21 cellular contexts compared by ENCODE assay signal in genomic region chr16:50731130-50731988, GRCh38. TPM values are rescaled to one million over a fixed set of nuclear protein-coding genes. Genes with fewer than 3 reads are reported as not detected.
A peak's percentile ranks its signal among the peaks of the same experiment; 100 is the strongest.
DNase-seq lines count a peak whose midpoint lies in the region; ATAC-seq and TF ChIP-seq lines count a peak whose summit lies in the region.
"Had no signal": no experiment of that assay in that cellular context is flagged by ENCODE, and none has a peak within 500 bp of the region (broad histone marks: within the 10 kb centered on the region; RNA-seq: fewer than 3 reads in every experiment).

No MANE protein-coding gene starts in this region.

- H3K4me3 ChIP-seq in CD4-positive, CD25-positive, alpha-beta regulatory T cell (ENCODE audit: low read depth, low read length), result no peak overlapping the region
- no peak overlapping the region for H3K4me3 ChIP-seq in CD4-positive, alpha-beta memory T cell (ENCODE audit: low read length in 2 of 2)
- H3K4me3 ChIP-seq in gastroesophageal sphincter, result no peak overlapping the region
- H3K4me3 ChIP-seq: heart left ventricle, lung had no signal

- peaks cover 3% of the 10 kb centered on the region for H3K36me3 ChIP-seq in CD4-positive, CD25-positive, alpha-beta regulatory T cell (ENCODE audit: control insufficient read depth, insufficient read depth, low read length)
- H3K36me3 ChIP-seq in CD4-positive, alpha-beta memory T cell (ENCODE audit: insufficient read depth, low read length), result peaks cover 7% of the 10 kb centered on the region
- H3K36me3 ChIP-seq in gastroesophageal sphincter, result peaks cover 0 to under 1% of the 10 kb centered on the region in 2 donors

- no peaks in the 10 kb centered on the region for H3K9me3 ChIP-seq in CD4-positive, CD25-positive, alpha-beta regulatory T cell (ENCODE audit: control insufficient read depth in 2 of 2, low read length in 2 of 2)
- no peaks in the 10 kb centered on the region for H3K9me3 ChIP-seq in CD4-positive, alpha-beta memory T cell (ENCODE audit: control insufficient read depth in 1 of 2, low read length in 2 of 2)
- no peaks in the 10 kb centered on the region for H3K9me3 ChIP-seq in gastroesophageal sphincter
- H3K9me3 ChIP-seq: heart left ventricle had no signal

- no peak for TF ChIP-seq EP300 in gastroesophageal sphincter (IDR thresholded peaks at IDR 0.05)

- CTCF ChIA-PET in CD4-positive, alpha-beta memory T cell (lab: Charles Lee; ENCODE audit: partially characterized antibody), result interaction anchor here (0.9 to 1.6 kb wide), 10 partner anchors 10 to 75 kb away, joined by 3 to 5 read pairs (median 4); no protein-coding TSS in a partner anchor

- no peaks in the 10 kb centered on the region for H3K9me3 Mint-ChIP-seq in CD4-positive, CD25-positive, alpha-beta regulatory T cell
- no peaks in the 10 kb centered on the region for H3K9me3 Mint-ChIP-seq in CD4-positive, alpha-beta memory T cell
- H3K9me3 Mint-ChIP-seq in activated T-helper 2 cell treated with anti-CD3 and anti-CD28 coated beads, Interferon-gamma antibody, Interleukin-2, Interleukin-4, amounts not matched to agents 10 μg/mL and 5 μg/mL and 100 μg/mL, durations not matched to agents 14 hours and 24 hours and 36 hours, result no peaks in the 10 kb centered on the region
- H3K9me3 Mint-ChIP-seq in naive thymus-derived CD8-positive, alpha-beta T cell, result no peaks in the 10 kb centered on the region

- peaks cover 0 to 19% (median 7%) of the 10 kb centered on the region in 4 donors for H3K4me1 Mint-ChIP-seq in CD4-positive, CD25-positive, alpha-beta regulatory T cell
- peaks cover 10 to 22% (median 18%) of the 10 kb centered on the region in 4 donors for H3K4me1 Mint-ChIP-seq in CD4-positive, alpha-beta memory T cell
- peaks cover 33% of the 10 kb centered on the region for H3K4me1 Mint-ChIP-seq in activated T-helper 2 cell treated with anti-CD3 and anti-CD28 coated beads, Interferon-gamma antibody, Interleukin-2, Interleukin-4, amounts not matched to agents 10 μg/mL and 5 μg/mL and 100 μg/mL, durations not matched to agents 14 hours and 24 hours and 36 hours (ENCODE audit: low read depth)
- peaks cover 5 to 22% (median 12%) of the 10 kb centered on the region in 4 donors for H3K4me1 Mint-ChIP-seq in naive thymus-derived CD8-positive, alpha-beta T cell

- H3K27ac Mint-ChIP-seq in CD4-positive, CD25-positive, alpha-beta regulatory T cell, result peak overlapping the region; percentile 51 to 78 (median 71)
- peak overlapping the region; percentile 67 to 87 (median 83) for H3K27ac Mint-ChIP-seq in CD4-positive, alpha-beta memory T cell
- H3K27ac Mint-ChIP-seq in activated T-helper 2 cell treated with anti-CD3 and anti-CD28 coated beads, Interferon-gamma antibody, Interleukin-2, Interleukin-4, amounts not matched to agents 10 μg/mL and 5 μg/mL and 100 μg/mL, durations not matched to agents 14 hours and 24 hours and 36 hours, result peak overlapping the region; percentile 38
- peak overlapping the region in 9 of 10 donors; percentile 8 to 84 (median 60) for H3K27ac Mint-ChIP-seq in naive thymus-derived CD8-positive, alpha-beta T cell

- H3K27me3 ChIP-seq in CD4-positive, CD25-positive, alpha-beta regulatory T cell (ENCODE audit: control insufficient read depth, insufficient read depth, low read length), result no peaks in the 10 kb centered on the region
- no peaks in the 10 kb centered on the region for H3K27me3 ChIP-seq in CD4-positive, alpha-beta memory T cell (ENCODE audit: insufficient read depth, low read length)
- no peaks in the 10 kb centered on the region for H3K27me3 ChIP-seq in gastroesophageal sphincter
- H3K27me3 ChIP-seq: heart left ventricle had no signal

- peak in 1 of 3 donors; percentile 66 for DNase-seq in CD4-positive, CD25-positive, alpha-beta regulatory T cell
- DNase-seq in CD4-positive, alpha-beta memory T cell, result peak in 1 of 5 donors; percentile 19
- DNase-seq in activated T-helper 2 cell treated with anti-CD3 and anti-CD28 coated beads, Interferon-gamma antibody, Interleukin-2, Interleukin-4, amounts not matched to agents 10 μg/mL and 5 μg/mL and 100 μg/mL, durations not matched to agents 14 hours and 24 hours and 36 hours (ENCODE audit: low spot score), result no peak
- DNase-seq in naive thymus-derived CD8-positive, alpha-beta T cell, result no peak
- DNase-seq in D341Med (ENCODE audit: low spot score) (no peak), NOMO-1 treated with dmso at 0.1 percent for 144 hours (lab: John Stamatoyannopoulos, UW; ENCODE audit: unreplicated experiment) (no peak)
- DNase-seq: AML-193, heart left ventricle, KBM-7, NCI-H2029 treated with DMSO at 0.1 percent for 48 hours, NCI-H510A treated with DMSO at 0.1 percent for 48 hours, SIG-M5, substantia nigra had no signal

- peaks cover 8% of the 10 kb centered on the region for H3K4me1 ChIP-seq in CD4-positive, CD25-positive, alpha-beta regulatory T cell (ENCODE audit: control insufficient read depth, insufficient read depth, low read length, poor library complexity, severe bottlenecking)
- peaks cover 13% of the 10 kb centered on the region for H3K4me1 ChIP-seq in CD4-positive, alpha-beta memory T cell (ENCODE audit: insufficient read depth, low read length)
- H3K4me1 ChIP-seq in gastroesophageal sphincter, result peaks cover 0 to 19% (median 0%) of the 10 kb centered on the region in 3 donors
- H3K4me1 ChIP-seq: heart left ventricle, parathyroid adenoma had no signal

- no peaks in the 10 kb centered on the region for H3K27me3 Mint-ChIP-seq in CD4-positive, CD25-positive, alpha-beta regulatory T cell
- H3K27me3 Mint-ChIP-seq in CD4-positive, alpha-beta memory T cell, result no peaks in the 10 kb centered on the region
- no peaks in the 10 kb centered on the region for H3K27me3 Mint-ChIP-seq in activated T-helper 2 cell treated with anti-CD3 and anti-CD28 coated beads, Interferon-gamma antibody, Interleukin-2, Interleukin-4, amounts not matched to agents 10 μg/mL and 5 μg/mL and 100 μg/mL, durations not matched to agents 14 hours and 24 hours and 36 hours (ENCODE audit: low read depth)
- H3K27me3 Mint-ChIP-seq in naive thymus-derived CD8-positive, alpha-beta T cell, result peaks cover 0 to 1% (median 0%) of the 10 kb centered on the region in 5 donors

- peak; percentile 39 to 50 for ATAC-seq in CD4-positive, CD25-positive, alpha-beta regulatory T cell (ENCODE audit: low read depth in 2 of 2)
- ATAC-seq in naive thymus-derived CD8-positive, alpha-beta T cell, result peak; percentile 63 to 78
- ATAC-seq in gastroesophageal sphincter, result no peak
- ATAC-seq: activated CD4-positive, CD25-positive, alpha-beta regulatory T cell treated with anti-CD3 and anti-CD28 coated beads, Interleukin-2, amount 50 U/mL, for 24 hours had no signal

- H3K4me3 Mint-ChIP-seq in CD4-positive, CD25-positive, alpha-beta regulatory T cell, result peak overlapping the region in 2 of 4 donors; percentile 19 to 21
- H3K4me3 Mint-ChIP-seq in CD4-positive, alpha-beta memory T cell, result peak overlapping the region in 5 of 8 donors; percentile 20 to 72 (median 51)
- no peak overlapping the region for H3K4me3 Mint-ChIP-seq in activated T-helper 2 cell treated with anti-CD3 and anti-CD28 coated beads, Interferon-gamma antibody, Interleukin-2, Interleukin-4, amounts not matched to agents 10 μg/mL and 5 μg/mL and 100 μg/mL, durations not matched to agents 14 hours and 24 hours and 36 hours (ENCODE audit: low read depth)
- H3K4me3 Mint-ChIP-seq in naive thymus-derived CD8-positive, alpha-beta T cell, result peak overlapping the region in 4 of 10 donors; percentile 4 to 39 (median 17)

- TF ChIP-seq CTCF in gastroesophageal sphincter (IDR thresholded peaks at IDR 0.05), result no peak

- POLR2A ChIA-PET in CD4-positive, alpha-beta memory T cell (lab: Charles Lee; ENCODE audit: partially characterized antibody), result interaction anchor here (0.9 to 3.4 kb wide), 11 partner anchors 8 to 64 kb away, joined by 3 to 23 read pairs (median 3); partner anchors contain the start of genes CYLD and SNX20
- POLR2A ChIA-PET in naive thymus-derived CD8-positive, alpha-beta T cell (lab: Charles Lee), result interaction anchor here (0.6 to 3.0 kb wide), 5 partner anchors 9 to 27 kb away, joined by 3 to 16 read pairs (median 5); partner anchors contain the start of gene CYLD

- no peak for TF ChIP-seq POLR2A in gastroesophageal sphincter (IDR thresholded peaks at IDR 0.05)

- no peak overlapping the region for H3K27ac ChIP-seq in CD4-positive, CD25-positive, alpha-beta regulatory T cell (ENCODE audit: insufficient read depth, low read length, poor library complexity, severe bottlenecking)
- peak overlapping the region; percentile 19 for H3K27ac ChIP-seq in CD4-positive, alpha-beta memory T cell (ENCODE audit: low read depth, low read length)
- peak overlapping the region in 2 of 4 donors; percentile 10 to 59 for H3K27ac ChIP-seq in gastroesophageal sphincter
- H3K27ac ChIP-seq: heart left ventricle, parathyroid adenoma had no signal

- H3K36me3 Mint-ChIP-seq in CD4-positive, CD25-positive, alpha-beta regulatory T cell, result peaks cover 8% of the 10 kb centered on the region
- peaks cover 15 to 40% of the 10 kb centered on the region in 2 donors for H3K36me3 Mint-ChIP-seq in CD4-positive, alpha-beta memory T cell
- H3K36me3 Mint-ChIP-seq in activated T-helper 2 cell treated with anti-CD3 and anti-CD28 coated beads, Interferon-gamma antibody, Interleukin-2, Interleukin-4, amounts not matched to agents 10 μg/mL and 5 μg/mL and 100 μg/mL, durations not matched to agents 14 hours and 24 hours and 36 hours (ENCODE audit: low read depth), result peaks cover 44% of the 10 kb centered on the region
- H3K36me3 Mint-ChIP-seq in naive thymus-derived CD8-positive, alpha-beta T cell, result peaks cover 0 to 2% (median 0%) of the 10 kb centered on the region in 3 donors

- intact Hi-C loops in CD4-positive, alpha-beta memory T cell (cut with micrococcal nuclease), result no loop called here
- intact Hi-C loops in activated T-helper 2 cell treated with anti-CD3 and anti-CD28 coated beads, Interferon-gamma antibody, Interleukin-2, Interleukin-4, amounts not matched to agents 10 μg/mL and 5 μg/mL and 100 μg/mL, durations not matched to agents 14 hours and 24 hours and 36 hours (cut with micrococcal nuclease), result no loop called here

- WGBS in gastroesophageal sphincter (ENCODE audit: low coverage in 1 of 2), 2 donors, result 72 to 75% methylated on average over 4 to 6 of the region's 6 CpGs

RNA-seq across cellular contexts. Expression of gene CYLD, which starts 10.5 kb away (rescaled TPM):
- 425 TPM for total RNA-seq in CD4-positive, CD25-positive, alpha-beta regulatory T cell
- polyA plus RNA-seq in CD4-positive, CD25-positive, alpha-beta regulatory T cell, result 100 to 1,000 TPM; 161 to 211 (median 169) TPM
- total RNA-seq in CD4-positive, alpha-beta memory T cell, result 100 to 1,000 TPM; 294 to 299 TPM
- polyA plus RNA-seq in CD4-positive, alpha-beta memory T cell, result 100 to 1,000 TPM; 206 to 255 TPM
- 189 and 201 TPM in 2 replicates for total RNA-seq in activated T-helper 2 cell treated with anti-CD3 and anti-CD28 coated beads, Interferon-gamma antibody, Interleukin-2, Interleukin-4, amounts not matched to agents 10 μg/mL and 5 μg/mL and 100 μg/mL, durations not matched to agents 14 hours and 24 hours and 36 hours
- total RNA-seq in naive thymus-derived CD8-positive, alpha-beta T cell, result 100 to 1,000 TPM; 195 to 203 TPM
- 100 to 1,000 TPM; 106 to 131 (median 107) TPM for polyA plus RNA-seq in naive thymus-derived CD8-positive, alpha-beta T cell
- total RNA-seq in gastroesophageal sphincter, result 10 to 100 TPM; 39.2 to 82.5 (median 53.2) TPM

RNA-seq across cellular contexts. Expression of gene NOD2, which starts 38.0 kb away (rescaled TPM):
- 11.7 TPM for total RNA-seq in CD4-positive, CD25-positive, alpha-beta regulatory T cell
- polyA plus RNA-seq in CD4-positive, CD25-positive, alpha-beta regulatory T cell, result 1 to 10 TPM; 1.5 to 5.9 (median 3.2) TPM
- total RNA-seq in CD4-positive, alpha-beta memory T cell, result 10 to 100 TPM in 1 of 2 experiments, 1 to 10 TPM in 1; 9.8 to 10.9 TPM
- 1 to 10 TPM; 2.2 to 3.7 TPM for polyA plus RNA-seq in CD4-positive, alpha-beta memory T cell
- total RNA-seq in activated T-helper 2 cell treated with anti-CD3 and anti-CD28 coated beads, Interferon-gamma antibody, Interleukin-2, Interleukin-4, amounts not matched to agents 10 μg/mL and 5 μg/mL and 100 μg/mL, durations not matched to agents 14 hours and 24 hours and 36 hours, result 7.4 and 8.8 TPM in 2 replicates
- under 1 TPM; 0.08 to 0.49 TPM for total RNA-seq in naive thymus-derived CD8-positive, alpha-beta T cell
- polyA plus RNA-seq in naive thymus-derived CD8-positive, alpha-beta T cell, result under 1 TPM in 2 of 3 donors, not detected in 1; 0.33 to 0.51 TPM
- total RNA-seq in gastroesophageal sphincter, result 1 to 10 TPM in 3 of 4 donors, under 1 TPM in 1; 0.82 to 5.9 (median 3.5) TPM
- total RNA-seq: astrocyte, G401, OCI-LY7 had no signal

RNA-seq across cellular contexts. Expression of gene SNX20, which starts 50.2 kb away (rescaled TPM):
- 69.2 TPM for total RNA-seq in CD4-positive, CD25-positive, alpha-beta regulatory T cell
- polyA plus RNA-seq in CD4-positive, CD25-positive, alpha-beta regulatory T cell, result 100 to 1,000 TPM; 122 to 173 (median 134) TPM
- total RNA-seq in CD4-positive, alpha-beta memory T cell, result 10 to 100 TPM; 88.9 to 90.1 TPM
- 100 to 1,000 TPM in 1 of 2 donors, 10 to 100 TPM in 1; 62.5 to 106 TPM for polyA plus RNA-seq in CD4-positive, alpha-beta memory T cell
- 34.9 and 35.2 TPM in 2 replicates for total RNA-seq in activated T-helper 2 cell treated with anti-CD3 and anti-CD28 coated beads, Interferon-gamma antibody, Interleukin-2, Interleukin-4, amounts not matched to agents 10 μg/mL and 5 μg/mL and 100 μg/mL, durations not matched to agents 14 hours and 24 hours and 36 hours
- total RNA-seq in naive thymus-derived CD8-positive, alpha-beta T cell, result 10 to 100 TPM; 38.3 to 42.8 TPM
- polyA plus RNA-seq in naive thymus-derived CD8-positive, alpha-beta T cell, result 10 to 100 TPM; 31.1 to 50.4 (median 34.4) TPM
- 1 to 10 TPM in 3 of 4 donors, under 1 TPM in 1; 0.84 to 1.8 (median 1.0) TPM for total RNA-seq in gastroesophageal sphincter
- total RNA-seq: astrocyte, chondrocyte, G401 had no signal

Comparison
In these comparisons a context has a peak if more than half of its experiments do, and no peak if none do; other contexts are left out.
1. RNA of gene SNX20, which starts 50.2 kb away (total RNA-seq): 88.9 to 90.1 TPM in CD4-positive, alpha-beta memory T cell, 69.2 TPM in CD4-positive, CD25-positive, alpha-beta regulatory T cell (single experiment), 38.3 to 42.8 TPM in naive thymus-derived CD8-positive, alpha-beta T cell and 34.9 to 35.2 TPM in activated T-helper 2 cell treated with anti-CD3 and anti-CD28 coated beads, Interferon-gamma antibody, Interleukin-2, Interleukin-4, amounts not matched to agents 10 μg/mL and 5 μg/mL and 100 μg/mL, durations not matched to agents 14 hours and 24 hours and 36 hours; 0.84 to 1.8 TPM in gastroesophageal sphincter; every median in the first group is over 10 times any median in the second.
2. Peak in every context shown above with its lines, with median percentiles within 50 percentile points of each other: H3K27ac Mint-ChIP-seq.